ENCODE assay signal across 8 cellular contexts in the genomic region with DNA sequence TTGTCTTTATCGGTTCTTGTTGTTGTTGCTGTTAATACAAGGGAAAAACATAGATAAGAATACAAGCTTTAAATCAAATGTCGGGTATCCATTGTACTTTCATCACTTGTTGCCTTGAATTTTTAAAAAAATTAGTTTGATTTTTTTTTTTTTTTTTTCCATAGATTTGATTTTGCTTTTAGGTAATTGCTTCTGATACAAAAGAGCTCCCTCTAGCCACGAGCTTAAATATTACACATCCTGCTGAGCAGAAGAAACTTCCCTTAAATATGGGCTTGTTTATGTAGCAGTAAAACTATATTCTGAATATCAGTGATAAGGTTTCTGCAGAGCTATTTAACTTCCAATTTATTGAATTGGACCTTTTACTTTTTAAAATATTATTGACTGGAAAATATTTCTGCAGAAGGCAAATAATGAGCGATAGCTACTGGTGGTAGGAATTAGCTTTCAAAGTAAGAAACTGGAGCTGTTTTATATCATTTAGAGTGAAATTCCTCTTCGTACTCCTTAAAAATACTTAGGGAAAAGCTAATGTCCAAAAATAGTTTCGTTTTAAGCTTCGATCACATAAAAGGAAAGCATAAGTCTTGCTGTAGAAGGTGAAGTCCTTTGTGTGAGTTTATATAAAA.
DNase-seq lines count a peak whose midpoint lies in the region; ATAC-seq and TF ChIP-seq lines count a peak whose summit lies in the region.

No MANE protein-coding gene starts in this region.

- H3K27me3 Mint-ChIP-seq in activated CD4-positive, alpha-beta T cell treated with anti-CD3 and anti-CD28 coated beads, Interleukin-2, amount 10 ng/mL, durations not matched to agents 7 days and 5 days, result no peaks in the 10 kb centered on the region

- TF ChIP-seq POLR2A in upper lobe of left lung (IDR thresholded peaks at IDR 0.05), result no peak

- TF ChIP-seq CTCF in RWPE1 (conservative IDR thresholded peaks at IDR 0.05; ENCODE audit: low read depth), result peak; percentile 81
- peak in 1 of 6 experiments; percentile 20 for TF ChIP-seq CTCF in upper lobe of left lung (IDR thresholded peaks at IDR 0.05)

- no peaks in the 10 kb centered on the region for H3K4me1 Mint-ChIP-seq in activated CD4-positive, alpha-beta T cell treated with anti-CD3 and anti-CD28 coated beads, Interleukin-2, amount 10 ng/mL, durations not matched to agents 7 days and 5 days
- no peaks in the 10 kb centered on the region for H3K4me1 Mint-ChIP-seq in stimulated activated effector memory CD8-positive, alpha-beta T cell treated with anti-CD3 and anti-CD28 coated beads, Interleukin-12 subunit alpha, Interleukin-12 subunit beta, amount 100 ng/mL, for 72 hours

- no peak overlapping the region for H3K4me3 Mint-ChIP-seq in activated CD4-positive, alpha-beta T cell treated with anti-CD3 and anti-CD28 coated beads, Interleukin-2, amount 10 ng/mL, durations not matched to agents 7 days and 5 days
- H3K4me3 Mint-ChIP-seq in stimulated activated effector memory CD8-positive, alpha-beta T cell treated with anti-CD3 and anti-CD28 coated beads, Interleukin-12 subunit alpha, Interleukin-12 subunit beta, amount 100 ng/mL, for 72 hours, result no peak overlapping the region

- no peaks in the 10 kb centered on the region for H3K4me1 ChIP-seq in upper lobe of left lung

- H3K27me3 ChIP-seq in upper lobe of left lung, result no peaks in the 10 kb centered on the region

- DNase-seq in activated CD4-positive, alpha-beta T cell treated with anti-CD3 and anti-CD28 coated beads, Interleukin-2, amount 10 ng/mL, durations not matched to agents 7 days and 5 days, result peak; percentile 18
- DNase-seq in activated CD4-positive, alpha-beta T cell treated with anti-CD3 and anti-CD28 coated beads, Interleukin-2, amount 50 U/mL, for 1 hour, result no peak
- peak; percentile 16 for DNase-seq in RWPE1 (ENCODE audit: low spot score)
- peak; percentile 15 for DNase-seq in globus pallidus (ENCODE audit: low spot score)
- no peak for DNase-seq in upper lobe of left lung
- no peak for DNase-seq in stimulated activated effector memory CD8-positive, alpha-beta T cell treated with anti-CD3 and anti-CD28 coated beads, Interleukin-12 subunit alpha, Interleukin-12 subunit beta, amount 100 ng/mL, for 72 hours (ENCODE audit: low spot score in 2 of 2)

- 63% methylated on average over 7 of the region's 7 CpGs for WGBS in upper lobe of left lung, 2 donors

- H3K9me3 ChIP-seq in upper lobe of left lung, result no peaks in the 10 kb centered on the region

- no peaks in the 10 kb centered on the region for H3K36me3 Mint-ChIP-seq in activated CD4-positive, alpha-beta T cell treated with anti-CD3 and anti-CD28 coated beads, Interleukin-2, amount 10 ng/mL, durations not matched to agents 7 days and 5 days (ENCODE audit: low read depth)
- no peaks in the 10 kb centered on the region for H3K36me3 Mint-ChIP-seq in stimulated activated effector memory CD8-positive, alpha-beta T cell treated with anti-CD3 and anti-CD28 coated beads, Interleukin-12 subunit alpha, Interleukin-12 subunit beta, amount 100 ng/mL, for 72 hours

- TF ChIP-seq EP300 in upper lobe of left lung (IDR thresholded peaks at IDR 0.05), result no peak

- CTCF ChIA-PET in activated CD4-positive, alpha-beta T cell treated with anti-CD3 and anti-CD28 coated beads, Interleukin-2, amount 10 ng/mL, durations not matched to agents 7 days and 5 days (lab: Charles Lee), result no interaction called here
- CTCF ChIA-PET in RWPE1 (lab: Yijun Ruan, JAX), result interaction anchor here (0.5 to 1.6 kb wide), 20 partner anchors 8 to 1672 kb away, joined by 3 to 11 read pairs (median 4); no protein-coding TSS in a partner anchor

- no peaks in the 10 kb centered on the region for H3K9me3 Mint-ChIP-seq in activated CD4-positive, alpha-beta T cell treated with anti-CD3 and anti-CD28 coated beads, Interleukin-2, amount 10 ng/mL, durations not matched to agents 7 days and 5 days
- peaks cover 3% of the 10 kb centered on the region for H3K9me3 Mint-ChIP-seq in stimulated activated effector memory CD8-positive, alpha-beta T cell treated with anti-CD3 and anti-CD28 coated beads, Interleukin-12 subunit alpha, Interleukin-12 subunit beta, amount 100 ng/mL, for 72 hours

- ATAC-seq in HG02973 (IDR thresholded peaks at IDR 0.05; ENCODE audit: unreplicated experiment), result peak; percentile 54
- no peak for ATAC-seq in HG03460 (IDR thresholded peaks at IDR 0.05; ENCODE audit: unreplicated experiment)
- no peak for ATAC-seq in upper lobe of left lung (ENCODE audit: low FRiP score in 2 of 2)
- ATAC-seq in stimulated activated effector memory CD8-positive, alpha-beta T cell treated with anti-CD3 and anti-CD28 coated beads, Interleukin-12 subunit alpha, Interleukin-12 subunit beta, amount 100 ng/mL, for 72 hours, result no peak

- H3K4me3 ChIP-seq in upper lobe of left lung, result no peak overlapping the region

- H3K36me3 ChIP-seq in upper lobe of left lung, result no peaks in the 10 kb centered on the region

- POLR2A ChIA-PET in activated CD4-positive, alpha-beta T cell treated with anti-CD3 and anti-CD28 coated beads, Interleukin-2, amount 10 ng/mL, durations not matched to agents 7 days and 5 days (lab: Charles Lee), result interaction anchor here (0.7 kb wide), 1 partner anchor 123 kb away, joined by 7 read pairs; no protein-coding TSS in a partner anchor
- POLR2A ChIA-PET in RWPE1 (lab: Yijun Ruan, JAX; ENCODE audit: low non-redundant PET), result no interaction called here

- no peak overlapping the region for H3K27ac ChIP-seq in RWPE1
- no peak overlapping the region for H3K27ac ChIP-seq in upper lobe of left lung

- no peak overlapping the region for H3K27ac Mint-ChIP-seq in activated CD4-positive, alpha-beta T cell treated with anti-CD3 and anti-CD28 coated beads, Interleukin-2, amount 10 ng/mL, durations not matched to agents 7 days and 5 days
- H3K27ac Mint-ChIP-seq in stimulated activated effector memory CD8-positive, alpha-beta T cell treated with anti-CD3 and anti-CD28 coated beads, Interleukin-12 subunit alpha, Interleukin-12 subunit beta, amount 100 ng/mL, for 72 hours, result no peak overlapping the region

Comparison
In these comparisons a context has a peak if more than half of its experiments do, and no peak if none do; other contexts are left out.
1. DNase-seq: peak in activated CD4-positive, alpha-beta T cell treated with anti-CD3 and anti-CD28 coated beads, Interleukin-2, amount 10 ng/mL, durations not matched to agents 7 days and 5 days (single experiment), RWPE1 (single experiment) and globus pallidus (single experiment); none in activated CD4-positive, alpha-beta T cell treated with anti-CD3 and anti-CD28 coated beads, Interleukin-2, amount 50 U/mL, for 1 hour (single experiment), upper lobe of left lung (0 of 2) and stimulated activated effector memory CD8-positive, alpha-beta T cell treated with anti-CD3 and anti-CD28 coated beads, Interleukin-12 subunit alpha, Interleukin-12 subunit beta, amount 100 ng/mL, for 72 hours (0 of 2).